ENCODE assay signal across 8 cellular contexts in genomic region chr3:171809513-171810277, GRCh38. TPM values are rescaled to one million over a fixed set of nuclear protein-coding genes. Genes with fewer than 3 reads are reported as not detected.
A peak's percentile ranks its signal among the peaks of the same experiment; 100 is the strongest.
DNase-seq lines count a peak whose midpoint lies in the region; ATAC-seq lines count a peak whose summit lies in the region.

No MANE protein-coding gene starts in this region.

- ATAC-seq in GM18502 (IDR thresholded peaks at IDR 0.05; ENCODE audit: poor library complexity, unreplicated experiment) (peak; percentile 61), HG02798 (IDR thresholded peaks at IDR 0.05; ENCODE audit: poor library complexity, unreplicated experiment) (peak; percentile 55)

- H3K4me1 ChIP-seq in ACC112 (ENCODE audit: control insufficient read depth, insufficient read depth, low read length, unreplicated experiment), result peaks cover 64% of the 10 kb centered on the region

- peak overlapping the region; percentile 99 for H3K27ac ChIP-seq in ACC112 (ENCODE audit: low read depth, low read length)

- H3K27me3 ChIP-seq in ACC112 (ENCODE audit: insufficient read depth, low read length), result no peaks in the 10 kb centered on the region

- no peak overlapping the region for H2AFZ ChIP-seq in ACC112 (ENCODE audit: low read length, unreplicated experiment)

- H3K4me3 ChIP-seq in ACC112 (ENCODE audit: low read depth, low read length), result peak overlapping the region; percentile 88

- peak; percentile 83 for DNase-seq in NCI-H2196 treated with DMSO at 0.1 percent for 48 hours (lab: John Stamatoyannopoulos, UW; ENCODE audit: unreplicated experiment)
- peak; percentile 32 for DNase-seq in activated CD4-positive, alpha-beta T cell treated with anti-CD3 and anti-CD28 coated beads, Interleukin-2, amount 50 U/mL, for 1 hour
- DNase-seq in effector CD4-positive, alpha-beta T cell, result peak; percentile 12
- peak; percentile 89 to 90 for DNase-seq in lung microvascular endothelial cell (ENCODE audit: low read depth in 2 of 2)
- peak; percentile 65 for DNase-seq in stimulated activated CD8-positive, alpha-beta memory T cell treated with anti-CD3 and anti-CD28 coated beads, Interleukin-4, amount 100 ng/mL, for 48 hours

- no peaks in the 10 kb centered on the region for H3K36me3 ChIP-seq in ACC112 (ENCODE audit: insufficient read depth, low read length)

- H3K79me2 ChIP-seq in ACC112 (ENCODE audit: control insufficient read depth, insufficient read depth, low read length, unreplicated experiment), result peaks cover 18% of the 10 kb centered on the region

RNA-seq across cellular contexts. Expression of gene PLD1, which starts 0.6 kb away (rescaled TPM):
- 52.2 and 62.1 TPM in 2 replicates for total RNA-seq in lung microvascular endothelial cell

RNA-seq across cellular contexts. Expression of gene TMEM212, which starts 33.5 kb away (rescaled TPM):
- total RNA-seq in lung microvascular endothelial cell, result not detected in 2 replicates

Comparison
In these comparisons a context has a peak if more than half of its experiments do, and no peak if none do; other contexts are left out.
1. Peak in every context shown above with its lines: DNase-seq, ATAC-seq, H3K4me3 ChIP-seq and H3K27ac ChIP-seq.
2. DNase-seq: peak in every context shown above with its lines; median percentile 90 in lung microvascular endothelial cell; 83 in NCI-H2196 treated with DMSO at 0.1 percent for 48 hours; 65 in stimulated activated CD8-positive, alpha-beta memory T cell treated with anti-CD3 and anti-CD28 coated beads, Interleukin-4, amount 100 ng/mL, for 48 hours; 32 in activated CD4-positive, alpha-beta T cell treated with anti-CD3 and anti-CD28 coated beads, Interleukin-2, amount 50 U/mL, for 1 hour; 12 in effector CD4-positive, alpha-beta T cell.